Comparison of ENCODE assay signal across 8 cellular contexts in the genomic region with DNA sequence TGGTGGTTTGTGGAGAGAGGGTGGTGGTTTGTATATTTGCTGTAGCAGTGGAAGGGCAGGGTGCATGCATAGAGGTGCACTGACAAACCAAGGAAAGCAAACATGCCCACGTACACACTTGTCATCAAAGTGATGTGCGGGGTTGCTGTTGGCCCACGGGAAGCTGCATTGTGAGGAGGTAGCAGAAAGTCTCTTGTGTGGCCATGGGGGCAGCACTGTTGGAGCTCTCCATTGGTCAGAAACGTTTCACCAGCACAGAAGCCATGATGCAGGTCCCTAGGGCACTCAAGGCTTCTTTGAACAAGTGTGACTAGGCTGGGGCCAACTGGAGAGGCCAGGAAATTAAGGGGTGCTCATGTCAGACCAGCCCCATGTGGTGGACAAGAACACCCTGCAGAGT.
"Had no signal": no experiment of that assay in that cellular context is flagged by ENCODE, and none has a peak within 500 bp of the region (broad histone marks: within the 10 kb centered on the region; RNA-seq: fewer than 3 reads in every experiment).

No MANE protein-coding gene starts in this region.

- H3K4me3 ChIP-seq: GM23248, HAP-1, K562 had no signal

- FAIRE-seq: K562 had no signal

- H3K9ac ChIP-seq: GM23248 had no signal

- H3K27ac Mint-ChIP-seq: HFFc6 had no signal

- H3K4me3 Mint-ChIP-seq: HFFc6 had no signal

- H3K9me3 ChIP-seq: HAP-1 had no signal

- H3K4me1 ChIP-seq: HAP-1 had no signal

- H3K36me3 ChIP-seq: HAP-1 had no signal

- DNase-seq: GM23248, GOT3, H7, HFFc6, IMR-90 had no signal

- H3K27ac ChIP-seq: GM23248, HL-60 had no signal

- H2AFZ ChIP-seq: GM23248 had no signal
